In the genomic region with DNA sequence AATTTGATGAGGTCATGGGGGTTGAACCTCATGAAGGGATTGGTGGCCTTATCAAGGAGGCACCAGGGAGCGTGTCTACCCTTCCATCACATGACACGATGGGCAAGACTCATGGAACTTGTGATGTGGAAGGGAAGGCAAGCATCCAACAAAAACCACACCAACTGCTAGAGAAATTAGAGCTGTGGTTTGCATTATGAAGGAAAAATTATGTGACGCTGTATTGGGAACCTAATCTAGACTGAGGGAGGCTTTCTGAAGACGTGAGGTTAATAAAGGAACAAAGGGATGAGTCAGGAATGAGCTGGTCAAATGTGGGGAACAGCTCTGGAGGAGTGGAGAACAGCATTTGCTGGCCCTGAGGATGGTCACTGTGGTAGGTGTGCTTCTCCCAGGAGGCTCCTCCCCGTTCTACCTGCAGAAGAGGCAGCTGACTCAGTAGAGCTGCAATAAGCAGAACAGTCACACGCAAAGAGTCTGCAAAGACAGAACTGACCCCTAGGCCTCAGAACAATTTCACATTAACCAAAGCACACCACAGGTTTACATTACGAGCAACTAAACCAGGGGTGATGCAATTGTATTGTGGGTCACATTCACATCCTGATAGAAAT, we compare ENCODE assay signal across 19 cellular contexts.
DNase-seq lines count a peak whose midpoint lies in the region; FAIRE-seq and TF ChIP-seq lines count a peak whose summit lies in the region.
"Had no signal": no experiment of that assay in that cellular context is flagged by ENCODE, and none has a peak within 500 bp of the region (broad histone marks: within the 10 kb centered on the region; RNA-seq: fewer than 3 reads in every experiment).

No MANE protein-coding gene starts in this region.

- no peak overlapping the region for H3K27ac Mint-ChIP-seq in CD8-positive, alpha-beta memory T cell
- H3K27ac Mint-ChIP-seq: stimulated activated memory B cell treated with anti-CD40 and anti-IgM and Interleukin-4, amounts not matched to agents 10 μg/mL and 1 μg/mL and 100 μg/mL, for 72 hours had no signal

- H2AFZ ChIP-seq in keratinocyte (ENCODE audit: control insufficient read depth, low read length) = no peak overlapping the region

- no peak overlapping the region for H3K9ac ChIP-seq in keratinocyte (ENCODE audit: control insufficient read depth, extremely low read depth, insufficient read depth, low read length)

- peak; percentile 5 for FAIRE-seq in keratinocyte (lab: Jason Lieb, UNC)
- FAIRE-seq: GM19239 had no signal

- H3K9me3 ChIP-seq in keratinocyte (ENCODE audit: control insufficient read depth, low read depth, low read length) = no peaks in the 10 kb centered on the region
- no peaks in the 10 kb centered on the region for H3K9me3 ChIP-seq in suprapubic skin
- H3K9me3 ChIP-seq in CD8-positive, alpha-beta memory T cell (ENCODE audit: low read length) = no peaks in the 10 kb centered on the region
- H3K9me3 ChIP-seq: mucosa of descending colon had no signal

- peaks cover 0 to 8% of the 10 kb centered on the region in 2 donors for H3K27me3 Mint-ChIP-seq in CD8-positive, alpha-beta memory T cell
- H3K27me3 Mint-ChIP-seq: stimulated activated memory B cell treated with anti-CD40 and anti-IgM and Interleukin-4, amounts not matched to agents 10 μg/mL and 1 μg/mL and 100 μg/mL, for 72 hours had no signal

- H3K79me2 ChIP-seq in keratinocyte (ENCODE audit: control insufficient read depth, insufficient read depth, low read length) = no peaks in the 10 kb centered on the region

- TF ChIP-seq POLR2A in suprapubic skin (IDR thresholded peaks at IDR 0.05) = no peak

- H3K9me1 ChIP-seq in keratinocyte (ENCODE audit: control insufficient read depth, extremely low read depth, insufficient read depth, low read length) = no peaks in the 10 kb centered on the region

- WGBS in suprapubic skin = 85% methylated on average over 7 of the region's 7 CpGs

- TF ChIP-seq EP300 in suprapubic skin (IDR thresholded peaks at IDR 0.05) = no peak

- no peaks in the 10 kb centered on the region for H3K36me3 Mint-ChIP-seq in CD8-positive, alpha-beta memory T cell
- H3K36me3 Mint-ChIP-seq: stimulated activated memory B cell treated with anti-CD40 and anti-IgM and Interleukin-4, amounts not matched to agents 10 μg/mL and 1 μg/mL and 100 μg/mL, for 72 hours had no signal

- H3K36me3 ChIP-seq in brain microvascular endothelial cell (replicated peaks) = no peaks in the 10 kb centered on the region
- no peaks in the 10 kb centered on the region for H3K36me3 ChIP-seq in keratinocyte (ENCODE audit: control insufficient read depth in 2 of 2, extremely low read depth in 1 of 2, insufficient read depth in 2 of 2, low read length in 2 of 2)
- H3K36me3 ChIP-seq in suprapubic skin = no peaks in the 10 kb centered on the region
- no peaks in the 10 kb centered on the region for H3K36me3 ChIP-seq in CD8-positive, alpha-beta memory T cell (ENCODE audit: insufficient read depth, low read length)

- H3K4me2 ChIP-seq in keratinocyte (ENCODE audit: control insufficient read depth, extremely low read depth, insufficient read depth, low read depth, low read length) = no peak overlapping the region

- H3K27me3 ChIP-seq in brain microvascular endothelial cell (replicated peaks) = no peaks in the 10 kb centered on the region
- no peaks in the 10 kb centered on the region for H3K27me3 ChIP-seq in keratinocyte (ENCODE audit: control insufficient read depth, extremely low read depth, insufficient read depth, low read length)
- H3K27me3 ChIP-seq in suprapubic skin = no peaks in the 10 kb centered on the region
- no peaks in the 10 kb centered on the region for H3K27me3 ChIP-seq in CD8-positive, alpha-beta memory T cell (ENCODE audit: insufficient read depth, low read length, poor library complexity, severe bottlenecking)

- POLR2A ChIA-PET in CD8-positive, alpha-beta memory T cell (lab: Charles Lee) = no interaction called here

- H3K9me3 Mint-ChIP-seq in CD8-positive, alpha-beta memory T cell = peaks cover 0 to 3% (median 0%) of the 10 kb centered on the region in 5 donors

- H3K4me3 ChIP-seq in brain microvascular endothelial cell (ENCODE audit: low read depth, low read length) (no peak overlapping the region), keratinocyte (ENCODE audit: control insufficient read depth in 2 of 3, extremely low read depth in 1 of 3, insufficient read depth in 2 of 3, low read depth in 1 of 3, low read length in 3 of 3) (no peak overlapping the region), suprapubic skin (no peak overlapping the region)
- H3K4me3 ChIP-seq in CD8-positive, alpha-beta memory T cell (ENCODE audit: low read length) = no peak overlapping the region
- H3K4me3 ChIP-seq: mucosa of descending colon had no signal

- CTCF ChIA-PET in CD8-positive, alpha-beta memory T cell (lab: Charles Lee) = no interaction called here

- H3K27ac ChIP-seq in brain microvascular endothelial cell = peak overlapping the region; percentile 64
- H3K27ac ChIP-seq in keratinocyte (ENCODE audit: control insufficient read depth, insufficient read depth, low read length) = no peak overlapping the region
- no peak overlapping the region for H3K27ac ChIP-seq in suprapubic skin
- no peak overlapping the region for H3K27ac ChIP-seq in CD8-positive, alpha-beta memory T cell (ENCODE audit: low read depth, low read length)

- TF ChIP-seq CTCF in brain microvascular endothelial cell (IDR thresholded peaks at IDR 0.05; ENCODE audit: low read depth, low read length, missing control alignments) = no peak
- no peak for TF ChIP-seq CTCF in keratinocyte (optimal IDR thresholded peaks at IDR 0.05 in 1 of 3, IDR thresholded peaks at IDR 0.05 in 1 of 3, conservative IDR thresholded peaks at IDR 0.05 in 1 of 3; ENCODE audit: extremely low read depth in 1 of 3, insufficient read depth in 2 of 3, low read length in 3 of 3)
- TF ChIP-seq CTCF in suprapubic skin (IDR thresholded peaks at IDR 0.05) = no peak

- dilution Hi-C loops in keratinocyte (cut with MboI; ENCODE audit: extremely low pct_ligation_motif_present, low sequenced_read_pairs) = no loop called here

- in situ Hi-C loops in brain microvascular endothelial cell (cut with HindIII; ENCODE audit: low pct_ligation_motif_present, low sequenced_read_pairs) = no loop called here

- H3K4me1 ChIP-seq in keratinocyte (ENCODE audit: control insufficient read depth, extremely low read depth, insufficient read depth, low read length) = no peaks in the 10 kb centered on the region
- no peaks in the 10 kb centered on the region for H3K4me1 ChIP-seq in suprapubic skin
- no peaks in the 10 kb centered on the region for H3K4me1 ChIP-seq in CD8-positive, alpha-beta memory T cell (ENCODE audit: insufficient read depth, low read length)

- no peak overlapping the region for H3K4me3 Mint-ChIP-seq in CD8-positive, alpha-beta memory T cell
- H3K4me3 Mint-ChIP-seq: stimulated activated memory B cell treated with anti-CD40 and anti-IgM and Interleukin-4, amounts not matched to agents 10 μg/mL and 1 μg/mL and 100 μg/mL, for 72 hours had no signal

- H4K20me1 ChIP-seq in keratinocyte (ENCODE audit: control insufficient read depth, extremely low read depth, insufficient read depth, low read length) = no peaks in the 10 kb centered on the region

- no peaks in the 10 kb centered on the region for H3K4me1 Mint-ChIP-seq in CD8-positive, alpha-beta memory T cell
- H3K4me1 Mint-ChIP-seq: stimulated activated memory B cell treated with anti-CD40 and anti-IgM and Interleukin-4, amounts not matched to agents 10 μg/mL and 1 μg/mL and 100 μg/mL, for 72 hours had no signal

- DNase-seq in AG20443 (ENCODE audit: low spot score) = peak; percentile 40
- DNase-seq in HPDE6-E6E7 (ENCODE audit: extremely low spot score) = peak; percentile 63
- peak; percentile 87 for DNase-seq in brain microvascular endothelial cell
- DNase-seq in keratinocyte (ENCODE audit: low read depth, low spot score) = no peak
- no peak for DNase-seq in NOMO-1 treated with DMSO at 0.1 percent for 48 hours (lab: John Stamatoyannopoulos, UW; ENCODE audit: unreplicated experiment)
- no peak for DNase-seq in activated CD4-positive, alpha-beta T cell treated with anti-CD3 and anti-CD28 coated beads, Interleukin-2, amount 50 U/mL, for 1 hour
- DNase-seq in suprapubic skin (ENCODE audit: low spot score in 2 of 2) = no peak
- no peak for DNase-seq in CD8-positive, alpha-beta memory T cell
- DNase-seq: activated CD4-positive, alpha-beta T cell treated with anti-CD3 and anti-CD28 coated beads, Interleukin-2, amount 50 U/mL, for 48 hours; activated effector memory CD4-positive, alpha-beta T cell treated with Interleukin-2 at 50 U/mL for 16 hours; AML-193; cerebellar nuclear complex; KBM-7; mucosa of descending colon; NCI-H1694 treated with DMSO at 0.1 percent for 48 hours; stimulated activated CD4-positive, alpha-beta T cell treated with anti-CD3 and anti-CD28 coated beads, Interleukin-2, amount 100 ng/mL, for 48 hours; T-helper 9 cell had no signal

Comparison
In these comparisons a context has a peak if more than half of its experiments do, and no peak if none do; other contexts are left out.
1. DNase-seq: peak in AG20443 (single experiment), HPDE6-E6E7 (single experiment) and brain microvascular endothelial cell (single experiment); none in keratinocyte (single experiment), NOMO-1 treated with DMSO at 0.1 percent for 48 hours (single experiment), activated CD4-positive, alpha-beta T cell treated with anti-CD3 and anti-CD28 coated beads, Interleukin-2, amount 50 U/mL, for 1 hour (single experiment), suprapubic skin (0 of 2) and CD8-positive, alpha-beta memory T cell (0 of 5).